Comparison of ENCODE assay signal across 1 cellular context in genomic region chr1:214588963-214589597, GRCh38.
TF ChIP-seq lines count a peak whose summit lies in the region.

No MANE protein-coding gene starts in this region.

TF ChIP-seq in IMR-90, 13 proteins besides CTCF, POLR2A, EP300 and RAD21 (continued from another document):
- TF ChIP-seq RFX5 (IDR thresholded peaks at IDR 0.05; ENCODE audit: low read depth, low read length) (no peak), SMC3 (IDR thresholded peaks at IDR 0.05; ENCODE audit: low read depth, low read length) (no peak), NFE2L2 (IDR thresholded peaks at IDR 0.05; ENCODE audit: low read depth, low read length) (no peak), CEBPB (IDR thresholded peaks at IDR 0.05; ENCODE audit: low read depth, low read length) (no peak), CHD1 (IDR thresholded peaks at IDR 0.05; ENCODE audit: low read depth, low read length) (no peak), RCOR1 (IDR thresholded peaks at IDR 0.05; ENCODE audit: insufficient replicate concordance, low read length) (no peak), MAZ (IDR thresholded peaks at IDR 0.05; ENCODE audit: borderline replicate concordance, low read depth, low read length) (no peak), FOS (IDR thresholded peaks at IDR 0.05; ENCODE audit: low read depth, low read length) (no peak), ELK1 (IDR thresholded peaks at IDR 0.05; ENCODE audit: borderline replicate concordance, low read depth, low read length) (no peak)
- TF ChIP-seq, protein P1, sequence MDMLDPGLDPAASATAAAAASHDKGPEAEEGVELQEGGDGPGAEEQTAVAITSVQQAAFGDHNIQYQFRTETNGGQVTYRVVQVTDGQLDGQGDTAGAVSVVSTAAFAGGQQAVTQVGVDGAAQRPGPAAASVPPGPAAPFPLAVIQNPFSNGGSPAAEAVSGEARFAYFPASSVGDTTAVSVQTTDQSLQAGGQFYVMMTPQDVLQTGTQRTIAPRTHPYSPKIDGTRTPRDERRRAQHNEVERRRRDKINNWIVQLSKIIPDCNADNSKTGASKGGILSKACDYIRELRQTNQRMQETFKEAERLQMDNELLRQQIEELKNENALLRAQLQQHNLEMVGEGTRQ (IDR thresholded peaks at IDR 0.05; ENCODE audit: low read depth, low read length): no peak
